Comparison of ENCODE assay signal across 8 cellular contexts in the genomic region with DNA sequence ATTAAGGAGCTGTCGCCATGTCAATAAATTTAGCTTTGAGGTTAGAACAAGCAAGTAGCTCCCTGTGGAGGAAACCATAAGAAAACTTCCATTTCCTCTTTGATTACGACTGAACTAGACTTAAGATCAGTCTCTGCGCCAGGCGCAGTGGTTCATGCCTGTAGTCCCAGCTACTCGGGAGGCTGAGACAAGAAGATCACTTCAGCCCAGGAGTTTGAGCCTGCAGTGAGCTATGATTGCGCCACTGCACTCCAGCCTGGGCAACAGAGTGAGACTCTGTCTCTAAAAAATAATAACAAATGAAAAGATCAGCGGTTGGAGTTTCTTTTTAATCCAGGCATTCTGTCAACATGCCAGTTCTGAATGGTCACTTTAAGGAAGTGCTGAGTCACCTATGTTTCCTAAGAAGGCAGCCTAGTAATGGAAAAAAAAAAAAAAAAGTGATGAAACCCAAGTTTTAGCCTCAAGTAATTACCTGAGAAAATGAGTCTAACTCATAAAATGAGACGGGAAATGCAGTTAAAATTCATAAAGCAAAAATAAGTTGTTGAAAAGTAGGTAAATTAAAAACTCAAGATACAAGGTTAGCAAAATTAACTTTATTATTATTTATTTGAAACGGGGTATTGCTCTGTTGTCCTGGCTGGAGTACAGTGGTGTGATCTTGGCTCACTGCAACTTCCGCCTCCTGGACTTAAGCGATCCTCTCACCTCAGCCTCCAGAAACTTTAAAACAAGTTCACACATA. TPM values are rescaled to one million over a fixed set of nuclear protein-coding genes. Genes with fewer than 3 reads are reported as not detected.
A peak's percentile ranks its signal among the peaks of the same experiment; 100 is the strongest.
DNase-seq lines count a peak whose midpoint lies in the region; ATAC-seq, FAIRE-seq and TF ChIP-seq lines count a peak whose summit lies in the region.

No MANE protein-coding gene starts in this region.

- CTCF ChIA-PET in GM12878 (lab: Yijun Ruan, JAX), result interaction anchor here (0.9 to 1.9 kb wide), 3 partner anchors 9 to 382 kb away, joined by 3 to 5 read pairs (median 5); partner anchors contain the start of gene C18orf32

- H3K4me2 ChIP-seq in BLaER1 treated with 17β-estradiol and CSF1 and Interleukin-3, amounts not matched to agents 10 nM and 100 nM, result peak overlapping the region; percentile 57 to 89 (median 70)
- H3K4me2 ChIP-seq in GM12878 (ENCODE audit: control insufficient read depth, insufficient read depth), result peak overlapping the region; percentile 42

- H3K27me3 ChIP-seq in BLaER1 treated with 17β-estradiol and CSF1 and Interleukin-3, amounts not matched to agents 10 nM and 100 nM, result no peaks in the 10 kb centered on the region
- H3K27me3 ChIP-seq in GM12878 (replicated peaks in 1 of 2; ENCODE audit: control insufficient read depth in 2 of 2, insufficient read depth in 2 of 2, low read length in 1 of 2) (no peaks in the 10 kb centered on the region), BE2C (no peaks in the 10 kb centered on the region)

- no peak for TF ChIP-seq CTCF in GM12878 (IDR thresholded peaks at IDR 0.05 in 2 of 3, conservative IDR thresholded peaks at IDR 0.05 in 1 of 3; ENCODE audit: control insufficient read depth in 2 of 3, extremely low read depth in 1 of 3, insufficient read depth in 1 of 3, low read depth in 3 of 3, low read length in 3 of 3)
- no peak for TF ChIP-seq CTCF in BE2C (IDR thresholded peaks at IDR 0.05; ENCODE audit: low read depth, low read length)

- H3K36me3 ChIP-seq in BLaER1 treated with 17β-estradiol and CSF1 and Interleukin-3, amounts not matched to agents 10 nM and 100 nM, result peaks cover 26 to 39% (median 36%) of the 10 kb centered on the region in 11 experiments
- H3K36me3 ChIP-seq in GM12878 (ENCODE audit: control insufficient read depth in 2 of 2, insufficient read depth in 2 of 2, low read length in 1 of 2), result peaks cover 0 to 7% of the 10 kb centered on the region in 2 experiments; a peak in 1 of 4 replicates
- H3K36me3 ChIP-seq in BE2C, result no peaks in the 10 kb centered on the region

- FAIRE-seq in GM12878 (lab: Jason Lieb, UNC) (no peak), frontal cortex (lab: Jason Lieb, UNC) (no peak)

- peak; percentile 84 for DNase-seq in KBM-7
- no peak for DNase-seq in GM12878 (ENCODE audit: low read depth, low spot score)
- peak; percentile 42 for DNase-seq in medulla oblongata (ENCODE audit: extremely low spot score)
- DNase-seq in frontal cortex (ENCODE audit: low spot score in 2 of 2), result no peak
- no peak for DNase-seq in BE2C
- DNase-seq in NK-92 treated with Interleukin-12 subunit alpha and Interleukin-12 subunit beta, amount 100 ng/mL, for 24 hours (lab: John Stamatoyannopoulos, UW), result no peak

- H2AFZ ChIP-seq in GM12878 (ENCODE audit: control insufficient read depth, low read depth, low read length), result peak overlapping the region; percentile 29

- TF ChIP-seq POLR2A in GM12878 (IDR thresholded peaks at IDR 0.05; ENCODE audit: low read depth, low read length), result no peak

- peak overlapping the region; percentile 24 to 72 (median 59) for H3K9ac ChIP-seq in BLaER1 treated with 17β-estradiol and CSF1 and Interleukin-3, amounts not matched to agents 10 nM and 100 nM
- no peak overlapping the region for H3K9ac ChIP-seq in GM12878 (ENCODE audit: control insufficient read depth, insufficient read depth, low read length)

- BruUV-seq in GM12878 (replicated peaks; lab: Mats Ljungman, UMichigan), result no TSS peak

- ATAC-seq in GM12878 (peak; percentile 88), HG03108 (IDR thresholded peaks at IDR 0.05; ENCODE audit: unreplicated experiment) (no peak)

- in situ Hi-C loops in KBM-7 (cut with MboI; ENCODE audit: low pct_unique_long_range_greater_than_20kb, low sequenced_read_pairs), result no loop called here
- in situ Hi-C loops in GM12878 (cut with MboI), result loop anchor here (25.0 kb wide), 1 partner anchor 1560 kb away; the partner anchor contains the start of gene SMAD4

- peak overlapping the region in 6 of 10 experiments; percentile 33 to 51 (median 38); a peak in 10 of 20 replicates for H3K4me3 ChIP-seq in BLaER1 treated with 17β-estradiol and CSF1 and Interleukin-3, amounts not matched to agents 10 nM and 100 nM
- H3K4me3 ChIP-seq in GM12878 (no peak overlapping the region; the same call in 1 of the 2 replicates), BE2C (ENCODE audit: low read depth, low read length) (no peak overlapping the region)

- no peaks in the 10 kb centered on the region for H3K79me2 ChIP-seq in GM12878 (ENCODE audit: control insufficient read depth, insufficient read depth, low read length)

- POLR2A ChIA-PET in GM12878 (lab: Charles Lee), result interaction anchor here (0.5 to 1.8 kb wide), 4 partner anchors 8 to 27 kb away, joined by 3 to 9 read pairs (median 6); partner anchors contain the start of gene C18orf32

- H3K4me1 ChIP-seq in BLaER1 treated with 17β-estradiol and CSF1 and Interleukin-3, amounts not matched to agents 10 nM and 100 nM, result peaks cover 25 to 75% (median 51%) of the 10 kb centered on the region in 10 experiments
- H3K4me1 ChIP-seq in GM12878 (ENCODE audit: control insufficient read depth, insufficient read depth, low read length), result peaks cover 12% of the 10 kb centered on the region
- H3K4me1 ChIP-seq in BE2C, result no peaks in the 10 kb centered on the region

- TF ChIP-seq RAD21 in GM12878 (IDR thresholded peaks at IDR 0.05; ENCODE audit: insufficient read depth, low read depth, low read length), result no peak

- 44% methylated on average over 11 of the region's 11 CpGs for WGBS in GM12878 (ENCODE audit: insufficient coverage, insufficient replicate concordance, low lambda C conversion rate, missing lambda C conversion rate)

- no peaks in the 10 kb centered on the region for H4K20me1 ChIP-seq in BLaER1 treated with 17β-estradiol and CSF1 and Interleukin-3, amounts not matched to agents 10 nM and 100 nM
- H4K20me1 ChIP-seq in GM12878 (ENCODE audit: control insufficient read depth, insufficient read depth), result no peaks in the 10 kb centered on the region

- H3K9me3 ChIP-seq in BLaER1 treated with 17β-estradiol and CSF1 and Interleukin-3, amounts not matched to agents 10 nM and 100 nM (replicated peaks in 1 of 11), result no peaks in the 10 kb centered on the region
- H3K9me3 ChIP-seq in GM12878 (replicated peaks; ENCODE audit: control insufficient read depth, insufficient read depth, low read length) (no peaks in the 10 kb centered on the region), BE2C (no peaks in the 10 kb centered on the region)

- no peak for TF ChIP-seq EP300 in GM12878 (IDR thresholded peaks at IDR 0.05; ENCODE audit: borderline replicate concordance in 1 of 2, control insufficient read depth in 1 of 2, low read depth in 2 of 2, low read length in 2 of 2)

- RAD21 ChIA-PET in GM12878 (lab: Charles Lee; ENCODE audit: unreplicated experiment), result interaction anchor here (0.6 to 1.5 kb wide), 2 partner anchors 15 to 532 kb away, joined by 3 to 4 read pairs; no protein-coding TSS in a partner anchor

- SMC1A ChIA-PET in GM12878 (lab: Charles Lee; ENCODE audit: uncharacterized antibody, unreplicated experiment), result interaction anchor here (1.0 to 1.5 kb wide), 4 partner anchors 8 to 76 kb away, joined by 3 to 4 read pairs (median 3); no protein-coding TSS in a partner anchor

- intact Hi-C loops in GM12878 (cut with micrococcal nuclease; ENCODE audit: unreplicated experiment), result loop anchor here (2.0 kb wide), 1 partner anchor 16 kb away; the partner anchor contains the start of gene DYM

- H3K27ac ChIP-seq in BLaER1 treated with 17β-estradiol and CSF1 and Interleukin-3, amounts not matched to agents 10 nM and 100 nM, result peak overlapping the region; percentile 68 to 86 (median 77)
- peak overlapping the region; percentile 37; the same call in 1 of the 2 replicates for H3K27ac ChIP-seq in GM12878 (ENCODE audit: control insufficient read depth, insufficient read depth)

RNA-seq across cellular contexts. Expression of gene C18orf32, which starts 10.2 kb away (rescaled TPM):
- 9.8 and 11.3 TPM in 2 replicates for total RNA-seq in GM12878 (2013; cell fraction: nucleolus; rRNA removed)
- total RNA-seq in GM12878 (2014; rRNA removed), result 11.5 and 14.9 TPM in 2 replicates
- total RNA-seq in GM12878 (2014; rRNA removed; fragmentation: Illumina TruSeq; extraction: Trizol), result 11.9 and 13.7 TPM in 2 replicates
- total RNA-seq in GM12878 (2021), result 26.6 and 30.1 TPM in 2 replicates
- polyA plus RNA-seq in GM12878 (2011; ENCODE audit: low read depth), result 8.9 TPM
- 21.3 and 48.8 TPM in 2 replicates for polyA plus RNA-seq in GM12878 (2011; rRNA removed)
- 11.7 and 14.2 TPM in 2 replicates for polyA plus RNA-seq in GM12878 (2011; cell fraction: cytosol; rRNA removed)
- polyA plus RNA-seq in GM12878 (2011; cell fraction: nucleus; rRNA removed), result 9.6 and 11.6 TPM in 2 replicates
- 24.0 and 32.5 TPM in 2 replicates for polyA plus RNA-seq in GM12878 (2012)
- 19.8 and 25.8 TPM in 2 replicates for polyA plus RNA-seq in GM12878 (2014; fragmentation: Illumina TruSeq; extraction: Trizol)
- polyA plus RNA-seq in GM12878 (2014; fragmentation: Nextera tagmentation; extraction: Ambion mirVana), result 10 to 100 TPM; 35.7 to 44.0 TPM
- 31.6 and 42.0 TPM in 2 replicates for polyA plus RNA-seq in GM12878 (2014; rRNA removed)
- polyA plus RNA-seq in GM12878 (2016; fragmentation: Nextera tagmentation; extraction: Ambion mirVana), result 10 to 100 TPM; 55.7 to 67.0 TPM
- polyA minus RNA-seq in GM12878 (2011; rRNA and poly(A)+ RNA removed), result 2.2 and 3.2 TPM in 2 replicates
- polyA minus RNA-seq in GM12878 (2011; cell fraction: cytosol; rRNA and poly(A)+ RNA removed), result 3.3 and 4.0 TPM in 2 replicates
- 3.4 and 4.9 TPM in 2 replicates for polyA minus RNA-seq in GM12878 (2011; cell fraction: nucleus; rRNA and poly(A)+ RNA removed)
- total RNA-seq in frontal cortex, result 65.2 TPM
- 30.4 TPM for polyA plus RNA-seq in BE2C (2012; ENCODE audit: insufficient read depth, insufficient read length, low read depth)

RNA-seq across cellular contexts. Expression of gene RPL17, which starts 15.4 kb away (rescaled TPM):
- 669 and 679 TPM in 2 replicates for total RNA-seq in GM12878 (2013; cell fraction: nucleolus; rRNA removed)
- total RNA-seq in GM12878 (2014; rRNA removed), result 3,129 and 3,391 TPM in 2 replicates
- total RNA-seq in GM12878 (2014; rRNA removed; fragmentation: Illumina TruSeq; extraction: Trizol), result 3,939 and 4,064 TPM in 2 replicates
- 2,307 and 2,345 TPM in 2 replicates for total RNA-seq in GM12878 (2021)
- 3,607 TPM for polyA plus RNA-seq in GM12878 (2011; ENCODE audit: low read depth)
- polyA plus RNA-seq in GM12878 (2011; rRNA removed), result 4,363 and 5,610 TPM in 2 replicates
- polyA plus RNA-seq in GM12878 (2011; cell fraction: cytosol; rRNA removed), result 3,902 and 3,904 TPM in 2 replicates
- 1,396 and 1,746 TPM in 2 replicates for polyA plus RNA-seq in GM12878 (2011; cell fraction: nucleus; rRNA removed)
- 4,706 and 5,163 TPM in 2 replicates for polyA plus RNA-seq in GM12878 (2012)
- 3,300 and 3,786 TPM in 2 replicates for polyA plus RNA-seq in GM12878 (2014; fragmentation: Illumina TruSeq; extraction: Trizol)
- polyA plus RNA-seq in GM12878 (2014; fragmentation: Nextera tagmentation; extraction: Ambion mirVana), result 1,000 to 10,000 TPM; 3,193 to 4,110 TPM
- 3,404 and 3,644 TPM in 2 replicates for polyA plus RNA-seq in GM12878 (2014; rRNA removed)
- 1,000 to 10,000 TPM; 1,396 to 1,427 TPM for polyA plus RNA-seq in GM12878 (2016; fragmentation: Nextera tagmentation; extraction: Ambion mirVana)
- polyA minus RNA-seq in GM12878 (2011; rRNA and poly(A)+ RNA removed), result 1,774 and 2,431 TPM in 2 replicates
- polyA minus RNA-seq in GM12878 (2011; cell fraction: cytosol; rRNA and poly(A)+ RNA removed), result 509 and 557 TPM in 2 replicates
- polyA minus RNA-seq in GM12878 (2011; cell fraction: nucleus; rRNA and poly(A)+ RNA removed), result 369 and 448 TPM in 2 replicates
- total RNA-seq in frontal cortex, result 1,401 TPM
- 674 TPM for polyA plus RNA-seq in BE2C (2012; ENCODE audit: insufficient read depth, insufficient read length, low read depth)

RNA-seq across cellular contexts. Expression of gene DYM, which starts 16.4 kb away (rescaled TPM):
- 145 and 168 TPM in 2 replicates for total RNA-seq in GM12878 (2013; cell fraction: nucleolus; rRNA removed)
- total RNA-seq in GM12878 (2014; rRNA removed) (67.4 and 72.6 TPM in 2 replicates), GM12878 (2014; rRNA removed; fragmentation: Illumina TruSeq; extraction: Trizol) (32.3 and 35.9 TPM in 2 replicates), GM12878 (2021) (58.7 and 61.9 TPM in 2 replicates), frontal cortex (141 TPM)
- 19.8 TPM for polyA plus RNA-seq in GM12878 (2011; ENCODE audit: low read depth)
- polyA plus RNA-seq in GM12878 (2011; rRNA removed) (80.4 and 82.4 TPM in 2 replicates), GM12878 (2014; fragmentation: Illumina TruSeq; extraction: Trizol) (27.3 and 38.5 TPM in 2 replicates), GM12878 (2014; fragmentation: Nextera tagmentation; extraction: Ambion mirVana) (10 to 100 TPM in 1 of 2 experiments, 1 to 10 TPM in 1; 9.0 to 21.1 TPM), GM12878 (2014; rRNA removed) (46.6 and 49.3 TPM in 2 replicates), GM12878 (2016; fragmentation: Nextera tagmentation; extraction: Ambion mirVana) (10 to 100 TPM; 45.8 to 49.5 TPM)
- polyA plus RNA-seq in GM12878 (2011; cell fraction: cytosol; rRNA removed), result 36.6 and 40.7 TPM in 2 replicates
- polyA plus RNA-seq in GM12878 (2011; cell fraction: nucleus; rRNA removed), result 26.3 and 28.1 TPM in 2 replicates
- polyA plus RNA-seq in GM12878 (2012), result 27.1 and 40.3 TPM in 2 replicates
- 85.1 and 87.1 TPM in 2 replicates for polyA minus RNA-seq in GM12878 (2011; rRNA and poly(A)+ RNA removed)
- polyA minus RNA-seq in GM12878 (2011; cell fraction: cytosol; rRNA and poly(A)+ RNA removed), result 34.5 and 40.8 TPM in 2 replicates
- polyA minus RNA-seq in GM12878 (2011; cell fraction: nucleus; rRNA and poly(A)+ RNA removed), result 144 and 255 TPM in 2 replicates
- polyA plus RNA-seq in BE2C (2012; ENCODE audit: insufficient read depth, insufficient read length, low read depth), result 14.1 TPM

Comparison
In these comparisons a context has a peak if more than half of its experiments do, and no peak if none do; other contexts are left out.
1. H3K4me3 ChIP-seq: peak in BLaER1 treated with 17β-estradiol and CSF1 and Interleukin-3, amounts not matched to agents 10 nM and 100 nM (6 of 10); none in GM12878 (single experiment) and BE2C (single experiment).
2. DNase-seq: peak in KBM-7 (single experiment) and medulla oblongata (single experiment); none in GM12878 (single experiment), frontal cortex (0 of 2), BE2C (single experiment) and NK-92 treated with Interleukin-12 subunit alpha and Interleukin-12 subunit beta, amount 100 ng/mL, for 24 hours (single experiment).